In the genomic region with DNA sequence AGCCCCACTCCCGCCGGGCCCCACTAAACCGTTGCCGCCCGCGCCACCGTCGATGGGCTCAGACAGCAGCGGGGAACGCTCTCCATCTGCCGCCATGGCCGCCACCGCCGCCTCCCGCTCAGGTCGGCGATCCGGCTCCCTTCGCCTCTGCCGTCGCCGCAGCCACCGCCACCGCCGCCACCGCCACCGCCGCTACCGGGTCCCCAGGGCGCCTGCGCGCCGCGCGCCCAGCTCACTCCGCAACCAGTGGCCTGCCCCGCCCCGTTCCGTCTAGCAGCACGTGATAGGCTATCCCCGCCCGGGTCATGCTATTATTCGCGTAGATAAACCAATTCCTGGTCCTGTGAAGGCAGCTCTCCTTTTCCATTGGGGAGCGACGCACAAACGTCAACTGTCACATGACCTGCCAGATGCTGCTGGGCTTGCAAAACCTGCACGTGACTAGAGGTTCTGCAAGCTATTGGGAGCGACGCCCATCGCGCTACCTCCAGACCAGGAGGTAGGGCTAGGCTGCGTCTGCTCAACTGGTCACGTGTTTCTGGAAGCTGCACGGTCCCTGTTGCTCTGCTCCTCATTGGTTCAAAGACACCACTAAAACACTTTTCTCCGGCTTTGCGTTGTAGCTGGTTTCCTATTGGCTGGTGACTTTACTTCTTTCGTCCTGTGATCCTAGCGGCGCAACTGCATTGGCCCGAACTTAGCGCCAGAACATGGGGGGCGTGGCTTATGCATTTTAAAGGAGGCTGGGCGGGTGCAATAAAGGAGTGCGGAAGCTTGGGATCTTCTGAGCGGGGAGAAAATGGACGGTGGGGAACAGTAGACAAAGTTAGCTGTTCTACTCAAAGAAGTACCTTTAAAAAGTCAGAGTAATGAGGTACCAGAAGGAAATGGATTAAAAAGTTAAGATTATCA, we compare ENCODE assay signal across 1 cellular context.
TF ChIP-seq lines count a peak whose summit lies in the region.

A gene (minus strand): TSS at position 205 of the 912 bp plus-strand sequence. CDS start 109 bp downstream, at position 96.

TF ChIP-seq in HepG2, 621 proteins besides CTCF, POLR2A, EP300 and RAD21 (continued from another document and continues in another):
- TF ChIP-seq, protein P1, sequence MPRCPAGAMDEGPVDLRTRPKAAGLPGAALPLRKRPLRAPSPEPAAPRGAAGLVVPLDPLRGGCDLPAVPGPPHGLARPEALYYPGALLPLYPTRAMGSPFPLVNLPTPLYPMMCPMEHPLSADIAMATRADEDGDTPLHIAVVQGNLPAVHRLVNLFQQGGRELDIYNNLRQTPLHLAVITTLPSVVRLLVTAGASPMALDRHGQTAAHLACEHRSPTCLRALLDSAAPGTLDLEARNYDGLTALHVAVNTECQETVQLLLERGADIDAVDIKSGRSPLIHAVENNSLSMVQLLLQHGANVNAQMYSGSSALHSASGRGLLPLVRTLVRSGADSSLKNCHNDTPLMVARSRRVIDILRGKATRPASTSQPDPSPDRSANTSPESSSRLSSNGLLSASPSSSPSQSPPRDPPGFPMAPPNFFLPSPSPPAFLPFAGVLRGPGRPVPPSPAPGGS (CRISPR knock-in tag; IDR thresholded peaks at IDR 0.05), result peak; percentile 97; the same call in 1 of the 2 replicates
- TF ChIP-seq ZNF251 (CRISPR knock-in tag; IDR thresholded peaks at IDR 0.05), result no peak
- peak; percentile 97 for TF ChIP-seq MXD4 (CRISPR knock-in tag; IDR thresholded peaks at IDR 0.05)
- peak; percentile 8; the same call in 1 of the 2 replicates for TF ChIP-seq HNF4G (IDR thresholded peaks at IDR 0.05; ENCODE audit: borderline replicate concordance, low read depth, low read length)
- no peak for TF ChIP-seq HNF4G (CRISPR knock-in tag; IDR thresholded peaks at IDR 0.05; ENCODE audit: borderline replicate concordance, low read depth)
- TF ChIP-seq ZSCAN12 (CRISPR knock-in tag; IDR thresholded peaks at IDR 0.05), result peak; percentile 86; the same call in 1 of the 2 replicates
- TF ChIP-seq, protein P2, sequence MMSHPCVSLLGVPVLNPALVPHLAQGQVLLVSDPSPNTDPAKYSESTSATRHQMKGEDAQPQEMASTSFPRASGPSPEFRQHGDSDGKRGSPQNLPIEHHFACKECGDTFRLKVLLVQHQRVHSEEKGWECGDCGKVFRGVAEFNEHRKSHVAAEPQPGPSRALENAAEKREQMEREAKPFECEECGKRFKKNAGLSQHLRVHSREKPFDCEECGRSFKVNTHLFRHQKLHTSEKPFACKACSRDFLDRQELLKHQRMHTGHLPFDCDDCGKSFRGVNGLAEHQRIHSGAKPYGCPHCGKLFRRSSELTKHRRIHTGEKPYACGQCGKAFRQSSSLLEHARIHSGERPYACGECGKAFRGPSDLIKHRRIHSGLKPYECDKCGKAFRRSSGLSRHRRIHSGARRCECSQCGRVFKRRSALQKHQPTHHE (CRISPR knock-in tag; IDR thresholded peaks at IDR 0.05; ENCODE audit: borderline replicate concordance), result peak; percentile 89
- no peak for TF ChIP-seq KDM6A (CRISPR knock-in tag; IDR thresholded peaks at IDR 0.05; ENCODE audit: low read depth)
- no peak for TF ChIP-seq SMARCC2 (IDR thresholded peaks at IDR 0.05)
- TF ChIP-seq, protein P3, sequence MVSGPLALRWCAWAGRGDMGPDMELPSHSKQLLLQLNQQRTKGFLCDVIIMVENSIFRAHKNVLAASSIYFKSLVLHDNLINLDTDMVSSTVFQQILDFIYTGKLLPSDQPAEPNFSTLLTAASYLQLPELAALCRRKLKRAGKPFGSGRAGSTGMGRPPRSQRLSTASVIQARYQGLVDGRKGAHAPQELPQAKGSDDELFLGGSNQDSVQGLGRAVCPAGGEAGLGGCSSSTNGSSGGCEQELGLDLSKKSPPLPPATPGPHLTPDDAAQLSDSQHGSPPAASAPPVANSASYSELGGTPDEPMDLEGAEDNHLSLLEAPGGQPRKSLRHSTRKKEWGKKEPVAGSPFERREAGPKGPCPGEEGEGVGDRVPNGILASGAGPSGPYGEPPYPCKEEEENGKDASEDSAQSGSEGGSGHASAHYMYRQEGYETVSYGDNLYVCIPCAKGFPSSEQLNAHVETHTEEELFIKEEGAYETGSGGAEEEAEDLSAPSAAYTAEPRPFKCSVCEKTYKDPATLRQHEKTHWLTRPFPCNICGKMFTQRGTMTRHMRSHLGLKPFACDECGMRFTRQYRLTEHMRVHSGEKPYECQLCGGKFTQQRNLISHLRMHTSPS (CRISPR knock-in tag; IDR thresholded peaks at IDR 0.05; ENCODE audit: low read depth), result no peak
- TF ChIP-seq, protein P4, sequence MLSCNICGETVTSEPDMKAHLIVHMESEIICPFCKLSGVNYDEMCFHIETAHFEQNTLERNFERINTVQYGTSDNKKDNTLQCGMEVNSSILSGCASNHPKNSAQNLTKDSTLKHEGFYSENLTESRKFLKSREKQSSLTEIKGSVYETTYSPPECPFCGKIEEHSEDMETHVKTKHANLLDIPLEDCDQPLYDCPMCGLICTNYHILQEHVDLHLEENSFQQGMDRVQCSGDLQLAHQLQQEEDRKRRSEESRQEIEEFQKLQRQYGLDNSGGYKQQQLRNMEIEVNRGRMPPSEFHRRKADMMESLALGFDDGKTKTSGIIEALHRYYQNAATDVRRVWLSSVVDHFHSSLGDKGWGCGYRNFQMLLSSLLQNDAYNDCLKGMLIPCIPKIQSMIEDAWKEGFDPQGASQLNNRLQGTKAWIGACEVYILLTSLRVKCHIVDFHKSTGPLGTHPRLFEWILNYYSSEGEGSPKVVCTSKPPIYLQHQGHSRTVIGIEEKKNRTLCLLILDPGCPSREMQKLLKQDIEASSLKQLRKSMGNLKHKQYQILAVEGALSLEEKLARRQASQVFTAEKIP (CRISPR knock-in tag; IDR thresholded peaks at IDR 0.05; ENCODE audit: borderline replicate concordance), result no peak
- TF ChIP-seq, protein P5, sequence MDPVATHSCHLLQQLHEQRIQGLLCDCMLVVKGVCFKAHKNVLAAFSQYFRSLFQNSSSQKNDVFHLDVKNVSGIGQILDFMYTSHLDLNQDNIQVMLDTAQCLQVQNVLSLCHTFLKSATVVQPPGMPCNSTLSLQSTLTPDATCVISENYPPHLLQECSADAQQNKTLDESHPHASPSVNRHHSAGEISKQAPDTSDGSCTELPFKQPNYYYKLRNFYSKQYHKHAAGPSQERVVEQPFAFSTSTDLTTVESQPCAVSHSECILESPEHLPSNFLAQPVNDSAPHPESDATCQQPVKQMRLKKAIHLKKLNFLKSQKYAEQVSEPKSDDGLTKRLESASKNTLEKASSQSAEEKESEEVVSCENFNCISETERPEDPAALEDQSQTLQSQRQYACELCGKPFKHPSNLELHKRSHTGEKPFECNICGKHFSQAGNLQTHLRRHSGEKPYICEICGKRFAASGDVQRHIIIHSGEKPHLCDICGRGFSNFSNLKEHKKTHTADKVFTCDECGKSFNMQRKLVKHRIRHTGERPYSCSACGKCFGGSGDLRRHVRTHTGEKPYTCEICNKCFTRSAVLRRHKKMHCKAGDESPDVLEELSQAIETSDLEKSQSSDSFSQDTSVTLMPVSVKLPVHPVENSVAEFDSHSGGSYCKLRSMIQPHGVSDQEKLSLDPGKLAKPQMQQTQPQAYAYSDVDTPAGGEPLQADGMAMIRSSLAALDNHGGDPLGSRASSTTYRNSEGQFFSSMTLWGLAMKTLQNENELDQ (CRISPR knock-in tag; IDR thresholded peaks at IDR 0.05; ENCODE audit: borderline replicate concordance), result no peak
- peak; percentile 67 for TF ChIP-seq FOXA3 (CRISPR knock-in tag; IDR thresholded peaks at IDR 0.05)
- peak; percentile 96 for TF ChIP-seq FOXK2 (IDR thresholded peaks at IDR 0.05)
- TF ChIP-seq KMT2B (CRISPR knock-in tag; IDR thresholded peaks at IDR 0.05), result peak; percentile 90
- TF ChIP-seq, protein P6, sequence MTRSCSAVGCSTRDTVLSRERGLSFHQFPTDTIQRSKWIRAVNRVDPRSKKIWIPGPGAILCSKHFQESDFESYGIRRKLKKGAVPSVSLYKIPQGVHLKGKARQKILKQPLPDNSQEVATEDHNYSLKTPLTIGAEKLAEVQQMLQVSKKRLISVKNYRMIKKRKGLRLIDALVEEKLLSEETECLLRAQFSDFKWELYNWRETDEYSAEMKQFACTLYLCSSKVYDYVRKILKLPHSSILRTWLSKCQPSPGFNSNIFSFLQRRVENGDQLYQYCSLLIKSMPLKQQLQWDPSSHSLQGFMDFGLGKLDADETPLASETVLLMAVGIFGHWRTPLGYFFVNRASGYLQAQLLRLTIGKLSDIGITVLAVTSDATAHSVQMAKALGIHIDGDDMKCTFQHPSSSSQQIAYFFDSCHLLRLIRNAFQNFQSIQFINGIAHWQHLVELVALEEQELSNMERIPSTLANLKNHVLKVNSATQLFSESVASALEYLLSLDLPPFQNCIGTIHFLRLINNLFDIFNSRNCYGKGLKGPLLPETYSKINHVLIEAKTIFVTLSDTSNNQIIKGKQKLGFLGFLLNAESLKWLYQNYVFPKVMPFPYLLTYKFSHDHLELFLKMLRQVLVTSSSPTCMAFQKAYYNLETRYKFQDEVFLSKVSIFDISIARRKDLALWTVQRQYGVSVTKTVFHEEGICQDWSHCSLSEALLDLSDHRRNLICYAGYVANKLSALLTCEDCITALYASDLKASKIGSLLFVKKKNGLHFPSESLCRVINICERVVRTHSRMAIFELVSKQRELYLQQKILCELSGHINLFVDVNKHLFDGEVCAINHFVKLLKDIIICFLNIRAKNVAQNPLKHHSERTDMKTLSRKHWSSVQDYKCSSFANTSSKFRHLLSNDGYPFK (CRISPR knock-in tag; IDR thresholded peaks at IDR 0.05; ENCODE audit: borderline replicate concordance), result peak; percentile 71; the same call in 1 of the 2 replicates
- TF ChIP-seq, protein P7, sequence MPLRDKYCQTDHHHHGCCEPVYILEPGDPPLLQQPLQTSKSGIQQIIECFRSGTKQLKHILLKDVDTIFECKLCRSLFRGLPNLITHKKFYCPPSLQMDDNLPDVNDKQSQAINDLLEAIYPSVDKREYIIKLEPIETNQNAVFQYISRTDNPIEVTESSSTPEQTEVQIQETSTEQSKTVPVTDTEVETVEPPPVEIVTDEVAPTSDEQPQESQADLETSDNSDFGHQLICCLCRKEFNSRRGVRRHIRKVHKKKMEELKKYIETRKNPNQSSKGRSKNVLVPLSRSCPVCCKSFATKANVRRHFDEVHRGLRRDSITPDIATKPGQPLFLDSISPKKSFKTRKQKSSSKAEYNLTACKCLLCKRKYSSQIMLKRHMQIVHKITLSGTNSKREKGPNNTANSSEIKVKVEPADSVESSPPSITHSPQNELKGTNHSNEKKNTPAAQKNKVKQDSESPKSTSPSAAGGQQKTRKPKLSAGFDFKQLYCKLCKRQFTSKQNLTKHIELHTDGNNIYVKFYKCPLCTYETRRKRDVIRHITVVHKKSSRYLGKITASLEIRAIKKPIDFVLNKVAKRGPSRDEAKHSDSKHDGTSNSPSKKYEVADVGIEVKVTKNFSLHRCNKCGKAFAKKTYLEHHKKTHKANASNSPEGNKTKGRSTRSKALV (CRISPR knock-in tag; IDR thresholded peaks at IDR 0.05), result 0 out of 2 replicates have a peak, but pooled peaks have one; percentile 49
- TF ChIP-seq ELF1 (CRISPR knock-in tag; IDR thresholded peaks at IDR 0.05), result peak; percentile 83
- peak; percentile 94; the same call in 1 of the 2 replicates for TF ChIP-seq ZIK1 (CRISPR knock-in tag; IDR thresholded peaks at IDR 0.05; ENCODE audit: borderline replicate concordance, low read depth)
- TF ChIP-seq ASH2L (IDR thresholded peaks at IDR 0.05; ENCODE audit: insufficient read length, low read depth, low read length), result peak; percentile 87
- no peak; the same call in 1 of the 2 replicates for TF ChIP-seq ZNF468 (CRISPR knock-in tag; IDR thresholded peaks at IDR 0.05)
- peak; percentile 90 for TF ChIP-seq ATF7-NPFF (CRISPR knock-in tag; IDR thresholded peaks at IDR 0.05; ENCODE audit: low read depth)
- peak; percentile 99 for TF ChIP-seq ZFP36L1 (CRISPR knock-in tag; IDR thresholded peaks at IDR 0.05)
- peak; percentile 77 for TF ChIP-seq ZNF598 (CRISPR knock-in tag; IDR thresholded peaks at IDR 0.05; ENCODE audit: borderline replicate concordance)
- no peak for TF ChIP-seq SATB2 (CRISPR knock-in tag; IDR thresholded peaks at IDR 0.05)
- TF ChIP-seq, protein P8, sequence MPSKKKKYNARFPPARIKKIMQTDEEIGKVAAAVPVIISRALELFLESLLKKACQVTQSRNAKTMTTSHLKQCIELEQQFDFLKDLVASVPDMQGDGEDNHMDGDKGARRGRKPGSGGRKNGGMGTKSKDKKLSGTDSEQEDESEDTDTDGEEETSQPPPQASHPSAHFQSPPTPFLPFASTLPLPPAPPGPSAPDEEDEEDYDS (CRISPR knock-in tag; IDR thresholded peaks at IDR 0.05), result peak; percentile 97
- TF ChIP-seq, protein P9, sequence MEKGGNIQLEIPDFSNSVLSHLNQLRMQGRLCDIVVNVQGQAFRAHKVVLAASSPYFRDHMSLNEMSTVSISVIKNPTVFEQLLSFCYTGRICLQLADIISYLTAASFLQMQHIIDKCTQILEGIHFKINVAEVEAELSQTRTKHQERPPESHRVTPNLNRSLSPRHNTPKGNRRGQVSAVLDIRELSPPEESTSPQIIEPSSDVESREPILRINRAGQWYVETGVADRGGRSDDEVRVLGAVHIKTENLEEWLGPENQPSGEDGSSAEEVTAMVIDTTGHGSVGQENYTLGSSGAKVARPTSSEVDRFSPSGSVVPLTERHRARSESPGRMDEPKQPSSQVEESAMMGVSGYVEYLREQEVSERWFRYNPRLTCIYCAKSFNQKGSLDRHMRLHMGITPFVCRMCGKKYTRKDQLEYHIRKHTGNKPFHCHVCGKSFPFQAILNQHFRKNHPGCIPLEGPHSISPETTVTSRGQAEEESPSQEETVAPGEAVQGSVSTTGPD (CRISPR knock-in tag; IDR thresholded peaks at IDR 0.05), result no peak
- peak; percentile 83 for TF ChIP-seq SP5 (CRISPR knock-in tag; IDR thresholded peaks at IDR 0.05; ENCODE audit: borderline replicate concordance, low read depth)
- TF ChIP-seq ARID2 (CRISPR knock-in tag; IDR thresholded peaks at IDR 0.05; ENCODE audit: borderline replicate concordance), result no peak
- TF ChIP-seq, protein P10, sequence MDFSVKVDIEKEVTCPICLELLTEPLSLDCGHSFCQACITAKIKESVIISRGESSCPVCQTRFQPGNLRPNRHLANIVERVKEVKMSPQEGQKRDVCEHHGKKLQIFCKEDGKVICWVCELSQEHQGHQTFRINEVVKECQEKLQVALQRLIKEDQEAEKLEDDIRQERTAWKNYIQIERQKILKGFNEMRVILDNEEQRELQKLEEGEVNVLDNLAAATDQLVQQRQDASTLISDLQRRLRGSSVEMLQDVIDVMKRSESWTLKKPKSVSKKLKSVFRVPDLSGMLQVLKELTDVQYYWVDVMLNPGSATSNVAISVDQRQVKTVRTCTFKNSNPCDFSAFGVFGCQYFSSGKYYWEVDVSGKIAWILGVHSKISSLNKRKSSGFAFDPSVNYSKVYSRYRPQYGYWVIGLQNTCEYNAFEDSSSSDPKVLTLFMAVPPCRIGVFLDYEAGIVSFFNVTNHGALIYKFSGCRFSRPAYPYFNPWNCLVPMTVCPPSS (IDR thresholded peaks at IDR 0.05), result no peak
- peak; percentile 98 for TF ChIP-seq YEATS2 (CRISPR knock-in tag; IDR thresholded peaks at IDR 0.05; ENCODE audit: borderline replicate concordance)
- TF ChIP-seq, protein P11, sequence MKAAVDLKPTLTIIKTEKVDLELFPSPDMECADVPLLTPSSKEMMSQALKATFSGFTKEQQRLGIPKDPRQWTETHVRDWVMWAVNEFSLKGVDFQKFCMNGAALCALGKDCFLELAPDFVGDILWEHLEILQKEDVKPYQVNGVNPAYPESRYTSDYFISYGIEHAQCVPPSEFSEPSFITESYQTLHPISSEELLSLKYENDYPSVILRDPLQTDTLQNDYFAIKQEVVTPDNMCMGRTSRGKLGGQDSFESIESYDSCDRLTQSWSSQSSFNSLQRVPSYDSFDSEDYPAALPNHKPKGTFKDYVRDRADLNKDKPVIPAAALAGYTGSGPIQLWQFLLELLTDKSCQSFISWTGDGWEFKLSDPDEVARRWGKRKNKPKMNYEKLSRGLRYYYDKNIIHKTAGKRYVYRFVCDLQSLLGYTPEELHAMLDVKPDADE (CRISPR knock-in tag; IDR thresholded peaks at IDR 0.05), result 0 out of 2 replicates have a peak, but pooled peaks have one; percentile 68
- peak; percentile 97 for TF ChIP-seq ZNF614 (CRISPR knock-in tag; IDR thresholded peaks at IDR 0.05; ENCODE audit: borderline replicate concordance)
- TF ChIP-seq TAF1 (CRISPR knock-in tag; IDR thresholded peaks at IDR 0.05), result peak; percentile 56
- no peak for TF ChIP-seq ZNF737 (CRISPR knock-in tag; IDR thresholded peaks at IDR 0.05; ENCODE audit: borderline replicate concordance)
- TF ChIP-seq CREM (IDR thresholded peaks at IDR 0.05), result peak; percentile 94
- no peak for TF ChIP-seq CREM (CRISPR knock-in tag; IDR thresholded peaks at IDR 0.05)
